ENCODE assay signal across 11 cellular contexts in the genomic region with DNA sequence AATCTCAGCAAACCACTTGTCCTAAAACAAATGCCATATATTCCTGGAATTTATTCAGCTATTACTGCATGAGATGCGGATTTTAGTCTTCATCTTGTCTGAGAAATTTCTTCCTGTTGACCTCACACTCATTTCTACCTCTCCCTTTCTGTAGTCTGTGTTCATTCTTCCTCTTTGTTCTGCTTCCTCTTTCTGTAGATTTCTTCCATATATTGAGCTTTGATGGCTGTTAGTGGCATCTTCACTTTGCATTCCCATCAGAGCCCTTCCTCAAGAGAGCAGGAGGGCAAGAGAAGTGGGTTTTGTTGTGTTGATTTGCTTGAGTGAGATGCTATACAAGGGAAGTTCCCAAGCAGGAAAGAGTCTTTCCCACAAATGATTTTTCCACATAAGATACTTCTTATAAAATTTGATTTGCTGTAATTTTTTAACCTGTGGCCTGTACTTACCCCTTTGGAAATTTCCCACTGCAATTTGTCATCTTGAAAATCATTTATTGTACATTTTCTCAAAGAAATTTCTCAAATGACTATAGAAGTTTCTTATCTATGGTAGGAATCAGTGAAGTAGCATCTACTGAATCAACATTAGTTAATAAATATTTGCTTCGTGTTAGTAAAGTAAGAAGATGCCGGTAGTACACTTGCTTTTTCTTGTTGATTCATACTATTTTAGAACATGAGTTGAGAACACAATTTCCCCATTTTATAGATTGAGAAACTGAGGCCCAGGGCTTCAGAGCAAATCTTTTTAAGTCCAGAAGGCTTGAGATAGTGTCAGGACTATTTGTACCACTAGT.
DNase-seq lines count a peak whose midpoint lies in the region; ATAC-seq and TF ChIP-seq lines count a peak whose summit lies in the region.
"Had no signal": no experiment of that assay in that cellular context is flagged by ENCODE, and none has a peak within 500 bp of the region (broad histone marks: within the 10 kb centered on the region; RNA-seq: fewer than 3 reads in every experiment).

No MANE protein-coding gene starts in this region.

- in situ Hi-C loops in GM13977 (cut with MboI; ENCODE audit: low pct_unique_long_range_greater_than_20kb, low sequenced_read_pairs, unreplicated experiment) = no loop called here

- TF ChIP-seq CTCF in GM13977 (IDR thresholded peaks at IDR 0.05; ENCODE audit: extremely low read depth, insufficient read depth, missing control alignments) = no peak

- DNase-seq in NAMALWA (ENCODE audit: low spot score) (peak; percentile 23), iPS DF 19.7 (ENCODE audit: low read depth, low spot score) (peak; percentile 28), GM13977 (ENCODE audit: low spot score) (no peak), anterior cingulate cortex (lab: John Stamatoyannopoulos, UW) (no peak), DMS 273 (lab: John Stamatoyannopoulos, UW; ENCODE audit: unreplicated experiment) (no peak)
- DNase-seq in stimulated activated CD4-positive, alpha-beta T cell treated with anti-CD3 and anti-CD28 coated beads, Interleukin-1b, Interleukin-23, amount 100 ng/mL, for 48 hours = no peak
- DNase-seq: amygdala, NCI-H2081, ovary had no signal

- ATAC-seq in GM18861 (IDR thresholded peaks at IDR 0.05; ENCODE audit: unreplicated experiment) = peak; percentile 34
- peak; percentile 38 for ATAC-seq in HG02571 (IDR thresholded peaks at IDR 0.05; ENCODE audit: unreplicated experiment)

Comparison
In these comparisons a context has a peak if more than half of its experiments do, and no peak if none do; other contexts are left out.
1. DNase-seq: peak in NAMALWA (single experiment) and iPS DF 19.7 (single experiment); none in stimulated activated CD4-positive, alpha-beta T cell treated with anti-CD3 and anti-CD28 coated beads, Interleukin-1b, Interleukin-23, amount 100 ng/mL, for 48 hours (single experiment), GM13977 (single experiment), anterior cingulate cortex (0 of 58) and DMS 273 (single experiment).